ENCODE assay signal across 16 cellular contexts in the genomic region with DNA sequence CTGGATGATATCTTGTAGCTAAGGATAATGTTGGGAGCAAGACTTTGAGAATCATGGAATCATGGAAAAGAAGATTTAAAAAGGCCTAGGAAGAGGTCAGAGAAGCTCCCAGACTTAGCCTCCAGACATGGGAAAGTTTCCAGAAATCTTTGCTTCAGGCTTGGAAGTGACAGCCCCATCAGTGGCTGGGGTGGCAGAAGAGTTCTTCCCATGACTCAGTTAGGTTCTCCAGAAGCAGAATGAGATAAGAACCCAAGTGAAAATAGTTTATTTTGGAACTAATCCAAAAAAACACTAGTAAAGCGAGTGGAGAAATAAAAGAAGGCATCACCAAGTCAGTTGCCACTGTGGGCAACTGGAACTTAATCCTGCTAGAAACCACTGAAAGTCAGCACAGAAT.
DNase-seq lines count a peak whose midpoint lies in the region; ATAC-seq and TF ChIP-seq lines count a peak whose summit lies in the region.
"Had no signal": no experiment of that assay in that cellular context is flagged by ENCODE, and none has a peak within 500 bp of the region (broad histone marks: within the 10 kb centered on the region; RNA-seq: fewer than 3 reads in every experiment).

No MANE protein-coding gene starts in this region.

- no peak overlapping the region for H3K9ac ChIP-seq in mesenchymal stem cell (ENCODE audit: low read length)

- intact Hi-C loops in activated CD4-positive, alpha-beta T cell treated with anti-CD3 and anti-CD28 coated beads for 36 hours (cut with DNase I, micrococcal nuclease): loop anchor here (2.0 to 5.0 kb wide), 7 partner anchors 39 to 549 kb away; a partner anchor contains a TSS
- intact Hi-C loops in MCF 10A (cut with micrococcal nuclease): no loop called here

- H3K4me3 ChIP-seq in CD8-positive, alpha-beta memory T cell (ENCODE audit: low read length): no peak overlapping the region
- no peak overlapping the region for H3K4me3 ChIP-seq in mesenchymal stem cell (ENCODE audit: insufficient read depth in 1 of 2, low read depth in 1 of 2, low read length in 2 of 2)
- H3K4me3 ChIP-seq: HAP-1 had no signal

- no peak overlapping the region for H3K4me3 Mint-ChIP-seq in activated CD4-positive, alpha-beta T cell treated with anti-CD3 and anti-CD28 coated beads for 36 hours
- H3K4me3 Mint-ChIP-seq in CD8-positive, alpha-beta memory T cell: no peak overlapping the region
- H3K4me3 Mint-ChIP-seq in activated naive CD8-positive, alpha-beta T cell: peak overlapping the region; percentile 54
- no peak overlapping the region for H3K4me3 Mint-ChIP-seq in MCF 10A (ENCODE audit: unreplicated experiment)
- H3K4me3 Mint-ChIP-seq: CD14-positive monocyte had no signal

- peak overlapping the region; percentile 100 for H3K27ac Mint-ChIP-seq in activated CD4-positive, alpha-beta T cell treated with anti-CD3 and anti-CD28 coated beads for 36 hours
- peak overlapping the region in 5 of 8 donors; percentile 3 to 96 (median 47) for H3K27ac Mint-ChIP-seq in CD8-positive, alpha-beta memory T cell
- peak overlapping the region; percentile 100 for H3K27ac Mint-ChIP-seq in activated naive CD8-positive, alpha-beta T cell
- H3K27ac Mint-ChIP-seq in MCF 10A (ENCODE audit: low read depth, unreplicated experiment): no peak overlapping the region

- H2BK12ac ChIP-seq in mesenchymal stem cell (ENCODE audit: low read length in 2 of 2): no peak overlapping the region

- no peak overlapping the region for H3K27ac ChIP-seq in CD8-positive, alpha-beta memory T cell (ENCODE audit: low read depth, low read length)
- H3K27ac ChIP-seq in mesenchymal stem cell (ENCODE audit: low read length, poor library complexity, severe bottlenecking): no peak overlapping the region

- no peak for TF ChIP-seq POLR2A in erythroblast (IDR thresholded peaks at IDR 0.05; ENCODE audit: low read length)

- no peak for ATAC-seq in activated CD4-positive, alpha-beta T cell treated with anti-CD3 and anti-CD28 coated beads for 36 hours

- DNase-seq in activated CD4-positive, alpha-beta T cell treated with anti-CD3 and anti-CD28 coated beads for 36 hours: no peak
- DNase-seq in activated CD4-positive, alpha-beta T cell treated with anti-CD3 and anti-CD28 coated beads for 48 hours: no peak
- DNase-seq in CD8-positive, alpha-beta memory T cell: no peak
- DNase-seq in mesenchymal stem cell: peak; percentile 46
- no peak for DNase-seq in MCF 10A (ENCODE audit: unreplicated experiment)
- no peak for DNase-seq in kidney glomerular epithelial cell (lab: John Stamatoyannopoulos, UW)
- DNase-seq in erythroblast (lab: John Stamatoyannopoulos, UW): no peak
- DNase-seq: ACHN; caudate nucleus; DND-41; effector CD4-positive, alpha-beta T cell; hippocampal formation; right cardiac atrium had no signal

- no peaks in the 10 kb centered on the region for H3K36me3 ChIP-seq in CD8-positive, alpha-beta memory T cell (ENCODE audit: insufficient read depth, low read length)
- H3K36me3 ChIP-seq in mesenchymal stem cell (ENCODE audit: control insufficient read depth in 1 of 2, insufficient read depth in 2 of 2, low read depth in 1 of 2, low read length in 2 of 2): no peaks in the 10 kb centered on the region
- H3K36me3 ChIP-seq: HAP-1 had no signal

- H3K79me1 ChIP-seq in mesenchymal stem cell (replicated peaks; ENCODE audit: low read length, poor library complexity, severe bottlenecking): no peaks in the 10 kb centered on the region

- H2BK5ac ChIP-seq in mesenchymal stem cell (ENCODE audit: low read depth, low read length, poor library complexity, severe bottlenecking): no peak overlapping the region

- no peak overlapping the region for H2AK5ac ChIP-seq in mesenchymal stem cell (ENCODE audit: low read length, severe bottlenecking)

- H3K4me2 ChIP-seq in mesenchymal stem cell (ENCODE audit: low read length, poor library complexity, severe bottlenecking): no peak overlapping the region

- no peak overlapping the region for H3K4ac ChIP-seq in mesenchymal stem cell (ENCODE audit: low read depth in 1 of 2, low read length in 2 of 2)

- H2BK120ac ChIP-seq in mesenchymal stem cell (ENCODE audit: low read depth, low read length): no peak overlapping the region

- H3K23ac ChIP-seq in mesenchymal stem cell (ENCODE audit: low read length in 2 of 2): no peak overlapping the region

- H3K27me3 Mint-ChIP-seq in activated CD4-positive, alpha-beta T cell treated with anti-CD3 and anti-CD28 coated beads for 36 hours: no peaks in the 10 kb centered on the region
- H3K27me3 Mint-ChIP-seq in CD8-positive, alpha-beta memory T cell: peaks cover 0 to 15% of the 10 kb centered on the region in 2 donors
- no peaks in the 10 kb centered on the region for H3K27me3 Mint-ChIP-seq in activated naive CD8-positive, alpha-beta T cell
- peaks cover 57% of the 10 kb centered on the region for H3K27me3 Mint-ChIP-seq in MCF 10A (ENCODE audit: insufficient read depth, unreplicated experiment)

- TF ChIP-seq CTCF in MCF 10A (IDR thresholded peaks at IDR 0.05; ENCODE audit: unreplicated experiment): no peak

- H2BK15ac ChIP-seq in mesenchymal stem cell (ENCODE audit: low read depth, poor library complexity, severe bottlenecking): no peak overlapping the region

- no peak overlapping the region for H4K8ac ChIP-seq in mesenchymal stem cell (ENCODE audit: low read length)

- BruUV-seq in MCF 10A (replicated peaks; lab: Mats Ljungman, UMichigan): no TSS peak

- H3K18ac ChIP-seq in mesenchymal stem cell (ENCODE audit: low read depth in 1 of 2, low read length in 2 of 2): peak overlapping the region in 1 of 2 experiments; percentile 24

- H3K27me3 ChIP-seq in CD8-positive, alpha-beta memory T cell (ENCODE audit: insufficient read depth, low read length, poor library complexity, severe bottlenecking): no peaks in the 10 kb centered on the region
- peaks cover 0 to 73% of the 10 kb centered on the region in 2 experiments for H3K27me3 ChIP-seq in mesenchymal stem cell (ENCODE audit: control insufficient read depth in 1 of 2, insufficient read depth in 1 of 2, low read length in 2 of 2)

- 33% methylated on average over 1 of the region's 1 CpG for WGBS in mesenchymal stem cell

- no peak overlapping the region for H3K14ac ChIP-seq in mesenchymal stem cell (ENCODE audit: low read length in 2 of 2)

- POLR2A ChIA-PET in activated CD4-positive, alpha-beta T cell treated with anti-CD3 and anti-CD28 coated beads for 36 hours (lab: Charles Lee): no interaction called here
- POLR2A ChIA-PET in CD8-positive, alpha-beta memory T cell (lab: Charles Lee): no interaction called here
- POLR2A ChIA-PET in MCF 10A (lab: Yijun Ruan, JAX): no interaction called here

- H3K9me3 ChIP-seq in CD8-positive, alpha-beta memory T cell (ENCODE audit: low read length): no peaks in the 10 kb centered on the region
- H3K9me3 ChIP-seq in mesenchymal stem cell (ENCODE audit: control insufficient read depth, low read length): peaks cover 3% of the 10 kb centered on the region
- H3K9me3 ChIP-seq: HAP-1 had no signal

- peaks cover 11% of the 10 kb centered on the region for H3K9me3 Mint-ChIP-seq in activated CD4-positive, alpha-beta T cell treated with anti-CD3 and anti-CD28 coated beads for 36 hours (ENCODE audit: low read depth)
- H3K9me3 Mint-ChIP-seq in CD8-positive, alpha-beta memory T cell: peaks cover 0 to 7% (median 0%) of the 10 kb centered on the region in 5 donors
- H3K9me3 Mint-ChIP-seq in activated naive CD8-positive, alpha-beta T cell (ENCODE audit: low read depth): peaks cover 3% of the 10 kb centered on the region
- H3K9me3 Mint-ChIP-seq in MCF 10A (ENCODE audit: unreplicated experiment): no peaks in the 10 kb centered on the region

- H3K36me3 Mint-ChIP-seq in activated CD4-positive, alpha-beta T cell treated with anti-CD3 and anti-CD28 coated beads for 36 hours (ENCODE audit: low read depth): peaks cover 84% of the 10 kb centered on the region
- H3K36me3 Mint-ChIP-seq in CD8-positive, alpha-beta memory T cell: peaks cover 0 to 1% (median 0%) of the 10 kb centered on the region in 3 donors
- peaks cover 27% of the 10 kb centered on the region for H3K36me3 Mint-ChIP-seq in activated naive CD8-positive, alpha-beta T cell
- H3K36me3 Mint-ChIP-seq in MCF 10A (ENCODE audit: insufficient read depth, unreplicated experiment): no peaks in the 10 kb centered on the region
- H3K36me3 Mint-ChIP-seq: CD14-positive monocyte had no signal

- CTCF ChIA-PET in activated CD4-positive, alpha-beta T cell treated with anti-CD3 and anti-CD28 coated beads for 36 hours (lab: Charles Lee): interaction anchor here (0.8 kb wide), 1 partner anchor 20 kb away, joined by 3 read pairs; no protein-coding TSS in a partner anchor
- CTCF ChIA-PET in CD8-positive, alpha-beta memory T cell (lab: Charles Lee): no interaction called here
- CTCF ChIA-PET in MCF 10A (lab: Yijun Ruan, JAX): interaction anchor here (0.7 kb wide), 1 partner anchor 10 kb away, joined by 3 read pairs; no protein-coding TSS in a partner anchor

- peaks cover 45% of the 10 kb centered on the region for H3K4me1 ChIP-seq in CD8-positive, alpha-beta memory T cell (ENCODE audit: insufficient read depth, low read length)
- H3K4me1 ChIP-seq in mesenchymal stem cell (ENCODE audit: control insufficient read depth, insufficient read depth, low read depth, low read length): no peaks in the 10 kb centered on the region
- H3K4me1 ChIP-seq: HAP-1 had no signal

- H4K91ac ChIP-seq in mesenchymal stem cell (ENCODE audit: low read length): no peak overlapping the region

- peaks cover 69% of the 10 kb centered on the region for H3K4me1 Mint-ChIP-seq in activated CD4-positive, alpha-beta T cell treated with anti-CD3 and anti-CD28 coated beads for 36 hours
- H3K4me1 Mint-ChIP-seq in CD8-positive, alpha-beta memory T cell: peaks cover 31 to 51% (median 45%) of the 10 kb centered on the region in 3 donors
- peaks cover 72% of the 10 kb centered on the region for H3K4me1 Mint-ChIP-seq in activated naive CD8-positive, alpha-beta T cell (ENCODE audit: low read depth)
- H3K4me1 Mint-ChIP-seq in MCF 10A (ENCODE audit: insufficient read depth, unreplicated experiment): peaks cover 5% of the 10 kb centered on the region

- H2AFZ ChIP-seq in mesenchymal stem cell (ENCODE audit: low read depth, low read length): no peak overlapping the region
